15 cellular contexts compared by ENCODE assay signal in genomic region chr10:33125522-33125921, GRCh38.
A peak's percentile ranks its signal among the peaks of the same experiment; 100 is the strongest.
DNase-seq lines count a peak whose midpoint lies in the region; ATAC-seq, FAIRE-seq and TF ChIP-seq lines count a peak whose summit lies in the region.
"Had no signal": no experiment of that assay in that cellular context is flagged by ENCODE, and none has a peak within 500 bp of the region (broad histone marks: within the 10 kb centered on the region; RNA-seq: fewer than 3 reads in every experiment).

No MANE protein-coding gene starts in this region.

- H3K4me3 Mint-ChIP-seq in activated naive CD4-positive, alpha-beta T cell treated with anti-CD3 and anti-CD28 coated beads, Interleukin-2, amount 50 U/mL, for 24 hours, result no peak overlapping the region
- no peak overlapping the region for H3K4me3 Mint-ChIP-seq in activated CD8-positive, alpha-beta T cell treated with anti-CD3 and anti-CD28 coated beads for 36 hours
- no peak overlapping the region for H3K4me3 Mint-ChIP-seq in stimulated activated memory B cell treated with anti-CD40 and anti-IgM and Interleukin-4, amounts not matched to agents 10 μg/mL and 1 μg/mL and 100 μg/mL, for 72 hours
- H3K4me3 Mint-ChIP-seq: dendritic cell treated with granulocyte-macrophage colony-stimulating factor and Interleukin-4, amounts not matched to agents 40 ng/mL and 50 ng/mL, for 4 days had no signal

- no peak for ATAC-seq in activated CD8-positive, alpha-beta T cell treated with anti-CD3 and anti-CD28 coated beads for 36 hours
- ATAC-seq in stimulated activated memory B cell treated with anti-CD40 and anti-IgM and Interleukin-4, amounts not matched to agents 10 μg/mL and 1 μg/mL and 100 μg/mL, for 72 hours, result no peak
- ATAC-seq in GM18520 (IDR thresholded peaks at IDR 0.05; ENCODE audit: unreplicated experiment), result no peak

- no peak for TF ChIP-seq CTCF in activated CD8-positive, alpha-beta T cell treated with anti-CD3 and anti-CD28 coated beads for 36 hours (IDR thresholded peaks at IDR 0.05)
- TF ChIP-seq CTCF in kidney (IDR thresholded peaks at IDR 0.05; ENCODE audit: borderline replicate concordance, extremely low read depth, insufficient read depth), result no peak

- no peak for FAIRE-seq in kidney (lab: Jason Lieb, UNC)

- no peaks in the 10 kb centered on the region for H3K9me3 ChIP-seq in kidney (ENCODE audit: control insufficient read depth in 1 of 2, low read length in 2 of 2)
- H3K9me3 ChIP-seq: MG63, neutrophil had no signal

- CTCF ChIA-PET in activated CD8-positive, alpha-beta T cell treated with anti-CD3 and anti-CD28 coated beads for 36 hours (lab: Charles Lee), result interaction anchor here (0.9 to 2.8 kb wide), 5 partner anchors 8 to 30 kb away, joined by 3 to 10 read pairs (median 6); no protein-coding TSS in a partner anchor

- H3K4me3 ChIP-seq in kidney (ENCODE audit: low read length in 2 of 2), result no peak overlapping the region
- H3K4me3 ChIP-seq: MG63 had no signal

- peaks cover 75% of the 10 kb centered on the region for H3K4me1 Mint-ChIP-seq in activated naive CD4-positive, alpha-beta T cell treated with anti-CD3 and anti-CD28 coated beads, Interleukin-2, amount 50 U/mL, for 24 hours
- peaks cover 60% of the 10 kb centered on the region for H3K4me1 Mint-ChIP-seq in activated CD8-positive, alpha-beta T cell treated with anti-CD3 and anti-CD28 coated beads for 36 hours (ENCODE audit: low read depth)
- H3K4me1 Mint-ChIP-seq in stimulated activated memory B cell treated with anti-CD40 and anti-IgM and Interleukin-4, amounts not matched to agents 10 μg/mL and 1 μg/mL and 100 μg/mL, for 72 hours, result peaks cover 29% of the 10 kb centered on the region

- peak overlapping the region; percentile 59 to 90 for H3K27ac ChIP-seq in kidney (ENCODE audit: low read depth in 2 of 2, low read length in 2 of 2)
- H3K27ac ChIP-seq: HL-60, neutrophil had no signal

- intact Hi-C loops in activated CD8-positive, alpha-beta T cell treated with anti-CD3 and anti-CD28 coated beads for 36 hours (cut with micrococcal nuclease), result no loop called here
- intact Hi-C loops in kidney (cut with DNase I), result no loop called here

- H3K9me3 Mint-ChIP-seq in activated naive CD4-positive, alpha-beta T cell treated with anti-CD3 and anti-CD28 coated beads, Interleukin-2, amount 50 U/mL, for 24 hours, result no peaks in the 10 kb centered on the region
- no peaks in the 10 kb centered on the region for H3K9me3 Mint-ChIP-seq in activated CD8-positive, alpha-beta T cell treated with anti-CD3 and anti-CD28 coated beads for 36 hours
- H3K9me3 Mint-ChIP-seq in stimulated activated memory B cell treated with anti-CD40 and anti-IgM and Interleukin-4, amounts not matched to agents 10 μg/mL and 1 μg/mL and 100 μg/mL, for 72 hours, result no peaks in the 10 kb centered on the region
- H3K9me3 Mint-ChIP-seq: dendritic cell treated with granulocyte-macrophage colony-stimulating factor and Interleukin-4, amounts not matched to agents 40 ng/mL and 50 ng/mL, for 4 days had no signal

- H3K4me1 ChIP-seq in kidney (ENCODE audit: control insufficient read depth in 1 of 2, insufficient read depth in 1 of 2, low read depth in 1 of 2, low read length in 2 of 2), result peaks cover 4 to 7% of the 10 kb centered on the region in 2 donors

- H3K27ac Mint-ChIP-seq in activated naive CD4-positive, alpha-beta T cell treated with anti-CD3 and anti-CD28 coated beads, Interleukin-2, amount 50 U/mL, for 24 hours, result peak overlapping the region; percentile 71
- H3K27ac Mint-ChIP-seq in activated CD8-positive, alpha-beta T cell treated with anti-CD3 and anti-CD28 coated beads for 36 hours, result peak overlapping the region; percentile 86
- peak overlapping the region; percentile 78 for H3K27ac Mint-ChIP-seq in stimulated activated memory B cell treated with anti-CD40 and anti-IgM and Interleukin-4, amounts not matched to agents 10 μg/mL and 1 μg/mL and 100 μg/mL, for 72 hours
- H3K27ac Mint-ChIP-seq: dendritic cell treated with granulocyte-macrophage colony-stimulating factor and Interleukin-4, amounts not matched to agents 40 ng/mL and 50 ng/mL, for 4 days had no signal

- no peak overlapping the region for H3K9ac ChIP-seq in kidney (ENCODE audit: low read length in 2 of 2)

- peaks cover 2% of the 10 kb centered on the region for H3K36me3 Mint-ChIP-seq in activated naive CD4-positive, alpha-beta T cell treated with anti-CD3 and anti-CD28 coated beads, Interleukin-2, amount 50 U/mL, for 24 hours
- peaks cover 4% of the 10 kb centered on the region for H3K36me3 Mint-ChIP-seq in activated CD8-positive, alpha-beta T cell treated with anti-CD3 and anti-CD28 coated beads for 36 hours (ENCODE audit: low read depth)
- H3K36me3 Mint-ChIP-seq in stimulated activated memory B cell treated with anti-CD40 and anti-IgM and Interleukin-4, amounts not matched to agents 10 μg/mL and 1 μg/mL and 100 μg/mL, for 72 hours, result no peaks in the 10 kb centered on the region

- no peak for DNase-seq in activated naive CD4-positive, alpha-beta T cell treated with anti-CD3 and anti-CD28 coated beads, Interleukin-2, amount 50 U/mL, for 16 hours
- DNase-seq in activated CD8-positive, alpha-beta T cell treated with anti-CD3 and anti-CD28 coated beads for 36 hours, result no peak
- DNase-seq in kidney (no peak), NCI-H2081 treated with DMSO at 0.1 percent for 48 hours (lab: John Stamatoyannopoulos, UW) (no peak), putamen (ENCODE audit: low spot score) (no peak)
- DNase-seq: amniotic stem cell, foreskin fibroblast, kidney glomerular epithelial cell had no signal

- H3K27me3 Mint-ChIP-seq in activated naive CD4-positive, alpha-beta T cell treated with anti-CD3 and anti-CD28 coated beads, Interleukin-2, amount 50 U/mL, for 24 hours, result no peaks in the 10 kb centered on the region
- no peaks in the 10 kb centered on the region for H3K27me3 Mint-ChIP-seq in activated CD8-positive, alpha-beta T cell treated with anti-CD3 and anti-CD28 coated beads for 36 hours
- no peaks in the 10 kb centered on the region for H3K27me3 Mint-ChIP-seq in stimulated activated memory B cell treated with anti-CD40 and anti-IgM and Interleukin-4, amounts not matched to agents 10 μg/mL and 1 μg/mL and 100 μg/mL, for 72 hours

- H3K36me3 ChIP-seq in kidney (ENCODE audit: control insufficient read depth in 1 of 2, insufficient read depth in 2 of 2, low read length in 2 of 2), result no peaks in the 10 kb centered on the region
- H3K36me3 ChIP-seq: MG63, neutrophil had no signal

- POLR2A ChIA-PET in activated CD8-positive, alpha-beta T cell treated with anti-CD3 and anti-CD28 coated beads for 36 hours (lab: Charles Lee), result interaction anchor here (0.6 to 0.9 kb wide), 2 partner anchors 14 to 791 kb away, joined by 3 to 5 read pairs; no protein-coding TSS in a partner anchor
